ENCODE assay signal across 6 cellular contexts in the genomic region with DNA sequence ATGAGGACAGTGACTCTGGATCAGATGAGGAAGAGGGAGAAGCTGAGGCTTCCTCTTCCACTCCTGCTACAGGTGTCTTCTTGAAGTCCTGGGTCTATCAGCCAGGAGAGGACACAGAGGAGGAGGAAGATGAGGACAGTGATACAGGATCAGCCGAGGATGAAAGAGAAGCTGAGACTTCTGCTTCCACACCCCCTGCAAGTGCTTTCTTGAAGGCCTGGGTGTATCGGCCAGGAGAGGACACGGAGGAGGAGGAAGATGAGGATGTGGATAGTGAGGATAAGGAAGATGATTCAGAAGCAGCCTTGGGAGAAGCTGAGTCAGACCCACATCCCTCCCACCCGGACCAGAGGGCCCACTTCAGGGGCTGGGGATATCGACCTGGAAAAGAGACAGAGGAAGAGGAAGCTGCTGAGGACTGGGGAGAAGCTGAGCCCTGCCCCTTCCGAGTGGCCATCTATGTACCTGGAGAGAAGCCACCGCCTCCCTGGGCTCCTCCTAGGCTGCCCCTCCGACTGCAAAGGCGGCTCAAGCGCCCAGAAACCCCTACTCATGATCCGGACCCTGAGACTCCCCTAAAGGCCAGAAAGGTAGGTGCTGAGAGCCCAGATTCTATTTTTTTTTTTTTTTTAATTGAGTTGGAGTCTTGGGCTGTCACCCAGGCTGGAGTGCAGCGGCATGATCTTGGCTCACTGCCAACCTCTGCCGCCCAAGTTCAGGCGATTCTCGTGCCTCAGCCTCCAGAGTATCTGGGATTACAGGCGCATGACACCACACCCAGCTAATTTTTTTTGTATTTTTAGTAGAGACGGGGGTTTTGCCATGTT. TPM values are rescaled to one million over a fixed set of nuclear protein-coding genes. Genes with fewer than 3 reads are reported as not detected.
DNase-seq lines count a peak whose midpoint lies in the region; ATAC-seq, FAIRE-seq and TF ChIP-seq lines count a peak whose summit lies in the region.

No MANE protein-coding gene starts in this region.

- H3K36me3 ChIP-seq in HEK293 (ENCODE audit: control insufficient read depth in 2 of 2, insufficient read depth in 1 of 2, low read length in 2 of 2) (peaks cover 0 to 29% of the 10 kb centered on the region in 2 experiments; a peak in 2 of 3 replicates), thyroid gland (peaks cover 17 to 26% of the 10 kb centered on the region in 2 donors)

- H3K9me3 ChIP-seq in HEK293 (ENCODE audit: control insufficient read depth, insufficient read depth, low read depth, low read length) = no peaks in the 10 kb centered on the region
- no peaks in the 10 kb centered on the region for H3K9me3 ChIP-seq in thyroid gland

- H3K27ac ChIP-seq in HEK293 (ENCODE audit: extremely low read depth, low read depth, low read length) (peak overlapping the region; percentile 92), thyroid gland (peak overlapping the region; percentile 14 to 100 (median 100))

- FAIRE-seq in D721Med (lab: Jason Lieb, UNC) = no peak

- WGBS in thyroid gland, 2 donors = 47 to 55% methylated on average over 17 of the region's 17 CpGs

- TF ChIP-seq POLR2A in thyroid gland (IDR thresholded peaks at IDR 0.05) = no peak

- H3K4me3 ChIP-seq in HEK293 (ENCODE audit: low read depth, low read length) (peak overlapping the region; percentile 80), thyroid gland (replicated peaks in 1 of 3) (peak overlapping the region in 1 of 3 donors; percentile 100)

- CTCF ChIA-PET in HEK293 (lab: Yijun Ruan, JAX) = interaction anchor here (0.6 to 4.1 kb wide), 12 partner anchors 22 to 369 kb away, joined by 3 to 22 read pairs (median 3); a partner anchor contains a TSS

- H3K27me3 ChIP-seq in thyroid gland = no peaks in the 10 kb centered on the region

- TF ChIP-seq CTCF in HEK293 (tag by site-specific recombination; IDR thresholded peaks at IDR 0.05) (no peak), thyroid gland (IDR thresholded peaks at IDR 0.05) (no peak), D721Med (IDR thresholded peaks at IDR 0.05; ENCODE audit: insufficient read depth, missing control alignments) (no peak)

- ATAC-seq in HG02973 (IDR thresholded peaks at IDR 0.05; ENCODE audit: unreplicated experiment) = no peak

- H3K4me1 ChIP-seq in HEK293 (ENCODE audit: control insufficient read depth, insufficient read depth, low read length) = peaks cover 24% of the 10 kb centered on the region
- H3K4me1 ChIP-seq in thyroid gland = peaks cover 32 to 42% of the 10 kb centered on the region in 2 donors

- DNase-seq in T follicular helper cell (ENCODE audit: low read depth) = peak; percentile 65
- DNase-seq in germinal center (ENCODE audit: low spot score) = peak; percentile 18
- peak; percentile 44 to 57 for DNase-seq in thyroid gland
- no peak for DNase-seq in D721Med (ENCODE audit: insufficient read length, low spot score)

- intact Hi-C loops in thyroid gland (cut with DNase I) = no loop called here

- POLR2A ChIA-PET in HEK293 (lab: Yijun Ruan, JAX) = interaction anchor here (0.5 to 2.9 kb wide), 15 partner anchors 11 to 256 kb away, joined by 3 to 33 read pairs (median 6); a partner anchor contains a TSS

TF ChIP-seq in HEK293, 187 proteins besides CTCF, POLR2A, EP300 and RAD21 (continues in another document):
- TF ChIP-seq SALL2 (tag by site-specific recombination; IDR thresholded peaks at IDR 0.05; ENCODE audit: borderline replicate concordance) (no peak), ZNF529 (tag by site-specific recombination; IDR thresholded peaks at IDR 0.05; ENCODE audit: insufficient replicate concordance) (no peak), TRIM28 (IDR thresholded peaks at IDR 0.05; ENCODE audit: borderline replicate concordance, low read length) (no peak), ZNF585B (tag by site-specific recombination; IDR thresholded peaks at IDR 0.05) (no peak), ZNF404 (tag by site-specific recombination; IDR thresholded peaks at IDR 0.05) (no peak), ZNF335 (tag by site-specific recombination; conservative IDR thresholded peaks at IDR 0.05) (peak; percentile 73), ZNF112 (tag by site-specific recombination; IDR thresholded peaks at IDR 0.05) (no peak; the same call in 1 of the 2 replicates), ZNF350 (tag by site-specific recombination; IDR thresholded peaks at IDR 0.05) (no peak), ZNF114 (tag by site-specific recombination; IDR thresholded peaks at IDR 0.05) (no peak), ZNF701 (tag by site-specific recombination; IDR thresholded peaks at IDR 0.05) (no peak), ZNF19 (tag by site-specific recombination; IDR thresholded peaks at IDR 0.05; ENCODE audit: low read depth) (0 out of 2 replicates have a peak, but pooled peaks have one; percentile 61), SP2 (tag by site-specific recombination; IDR thresholded peaks at IDR 0.05) (peak; percentile 37; the same call in 1 of the 2 replicates), REPIN1 (tag by site-specific recombination; IDR thresholded peaks at IDR 0.05; ENCODE audit: low read depth) (no peak), ZNF184 (tag by site-specific recombination; IDR thresholded peaks at IDR 0.05) (no peak), ZNF416 (tag by site-specific recombination; IDR thresholded peaks at IDR 0.05) (no peak), KLF10 (tag by site-specific recombination; IDR thresholded peaks at IDR 0.05) (no peak), KLF16 (tag by site-specific recombination; IDR thresholded peaks at IDR 0.05) (no peak), ZBTB48 (tag by site-specific recombination; IDR thresholded peaks at IDR 0.05) (no peak), ZBTB20 (tag by site-specific recombination; IDR thresholded peaks at IDR 0.05) (no peak)
- TF ChIP-seq, protein P1, sequence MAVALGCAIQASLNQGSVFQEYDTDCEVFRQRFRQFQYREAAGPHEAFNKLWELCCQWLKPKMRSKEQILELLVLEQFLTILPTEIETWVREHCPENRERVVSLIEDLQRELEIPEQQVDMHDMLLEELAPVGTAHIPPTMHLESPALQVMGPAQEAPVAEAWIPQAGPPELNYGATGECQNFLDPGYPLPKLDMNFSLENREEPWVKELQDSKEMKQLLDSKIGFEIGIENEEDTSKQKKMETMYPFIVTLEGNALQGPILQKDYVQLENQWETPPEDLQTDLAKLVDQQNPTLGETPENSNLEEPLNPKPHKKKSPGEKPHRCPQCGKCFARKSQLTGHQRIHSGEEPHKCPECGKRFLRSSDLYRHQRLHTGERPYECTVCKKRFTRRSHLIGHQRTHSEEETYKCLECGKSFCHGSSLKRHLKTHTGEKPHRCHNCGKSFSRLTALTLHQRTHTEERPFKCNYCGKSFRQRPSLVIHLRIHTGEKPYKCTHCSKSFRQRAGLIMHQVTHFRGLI (tag by site-specific recombination; IDR thresholded peaks at IDR 0.05) = peak; percentile 68; the same call in 1 of the 2 replicates
- TF ChIP-seq, protein P2, sequence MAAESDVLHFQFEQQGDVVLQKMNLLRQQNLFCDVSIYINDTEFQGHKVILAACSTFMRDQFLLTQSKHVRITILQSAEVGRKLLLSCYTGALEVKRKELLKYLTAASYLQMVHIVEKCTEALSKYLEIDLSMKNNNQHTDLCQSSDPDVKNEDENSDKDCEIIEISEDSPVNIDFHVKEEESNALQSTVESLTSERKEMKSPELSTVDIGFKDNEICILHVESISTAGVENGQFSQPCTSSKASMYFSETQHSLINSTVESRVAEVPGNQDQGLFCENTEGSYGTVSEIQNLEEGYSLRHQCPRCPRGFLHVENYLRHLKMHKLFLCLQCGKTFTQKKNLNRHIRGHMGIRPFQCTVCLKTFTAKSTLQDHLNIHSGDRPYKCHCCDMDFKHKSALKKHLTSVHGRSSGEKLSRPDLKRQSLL (tag by site-specific recombination; IDR thresholded peaks at IDR 0.05) = peak; percentile 60; the same call in 1 of the 2 replicates
- TF ChIP-seq, protein P3, sequence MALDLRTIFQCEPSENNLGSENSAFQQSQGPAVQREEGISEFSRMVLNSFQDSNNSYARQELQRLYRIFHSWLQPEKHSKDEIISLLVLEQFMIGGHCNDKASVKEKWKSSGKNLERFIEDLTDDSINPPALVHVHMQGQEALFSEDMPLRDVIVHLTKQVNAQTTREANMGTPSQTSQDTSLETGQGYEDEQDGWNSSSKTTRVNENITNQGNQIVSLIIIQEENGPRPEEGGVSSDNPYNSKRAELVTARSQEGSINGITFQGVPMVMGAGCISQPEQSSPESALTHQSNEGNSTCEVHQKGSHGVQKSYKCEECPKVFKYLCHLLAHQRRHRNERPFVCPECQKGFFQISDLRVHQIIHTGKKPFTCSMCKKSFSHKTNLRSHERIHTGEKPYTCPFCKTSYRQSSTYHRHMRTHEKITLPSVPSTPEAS (tag by site-specific recombination; IDR thresholded peaks at IDR 0.05) = no peak; the same call in 1 of the 2 replicates
- TF ChIP-seq, protein P4, sequence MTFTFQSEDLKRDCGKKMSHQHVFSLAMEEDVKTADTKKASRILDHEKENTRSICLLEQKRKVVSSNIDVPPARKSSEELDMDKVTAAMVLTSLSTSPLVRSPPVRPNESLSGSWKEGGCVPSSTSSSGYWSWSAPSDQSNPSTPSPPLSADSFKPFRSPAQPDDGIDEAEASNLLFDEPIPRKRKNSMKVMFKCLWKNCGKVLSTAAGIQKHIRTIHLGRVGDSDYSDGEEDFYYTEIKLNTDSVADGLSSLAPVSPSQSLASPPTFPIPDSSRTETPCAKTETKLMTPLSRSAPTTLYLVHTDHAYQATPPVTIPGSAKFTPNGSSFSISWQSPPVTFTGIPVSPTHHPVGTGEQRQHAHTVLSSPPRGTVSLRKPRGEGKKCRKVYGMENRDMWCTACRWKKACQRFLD (tag by site-specific recombination; IDR thresholded peaks at IDR 0.05) = no peak
- TF ChIP-seq, protein P5, sequence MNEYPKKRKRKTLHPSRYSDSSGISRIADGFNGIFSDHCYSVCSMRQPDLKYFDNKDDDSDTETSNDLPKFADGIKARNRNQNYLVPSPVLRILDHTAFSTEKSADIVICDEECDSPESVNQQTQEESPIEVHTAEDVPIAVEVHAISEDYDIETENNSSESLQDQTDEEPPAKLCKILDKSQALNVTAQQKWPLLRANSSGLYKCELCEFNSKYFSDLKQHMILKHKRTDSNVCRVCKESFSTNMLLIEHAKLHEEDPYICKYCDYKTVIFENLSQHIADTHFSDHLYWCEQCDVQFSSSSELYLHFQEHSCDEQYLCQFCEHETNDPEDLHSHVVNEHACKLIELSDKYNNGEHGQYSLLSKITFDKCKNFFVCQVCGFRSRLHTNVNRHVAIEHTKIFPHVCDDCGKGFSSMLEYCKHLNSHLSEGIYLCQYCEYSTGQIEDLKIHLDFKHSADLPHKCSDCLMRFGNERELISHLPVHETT (tag by site-specific recombination; IDR thresholded peaks at IDR 0.05) = peak; percentile 16; the same call in 1 of the 2 replicates

RNA-seq across cellular contexts. Expression of a gene that starts 2.3 kb away (rescaled TPM):
- total RNA-seq in thyroid gland = 10 to 100 TPM; 18.7 to 31.7 (median 24.2) TPM

RNA-seq across cellular contexts. Expression of a gene that starts 6.1 kb away (rescaled TPM):
- total RNA-seq in thyroid gland = 10 to 100 TPM; 15.2 to 21.8 (median 19.0) TPM

RNA-seq across cellular contexts. Expression of a gene that starts 24.0 kb away (rescaled TPM):
- total RNA-seq in thyroid gland = under 1 TPM in 1 of 4 donors, not detected in 3; 0.27 TPM

RNA-seq across cellular contexts. Expression of a gene that starts 25.6 kb away (rescaled TPM):
- total RNA-seq in thyroid gland = 100 to 1,000 TPM; 267 to 424 (median 371) TPM

RNA-seq across cellular contexts. Expression of a gene that starts 38.2 kb away (rescaled TPM):
- total RNA-seq in thyroid gland = 10 to 100 TPM; 11.9 to 46.8 (median 22.2) TPM
